Comparison of ENCODE assay signal across 14 cellular contexts in the genomic region with DNA sequence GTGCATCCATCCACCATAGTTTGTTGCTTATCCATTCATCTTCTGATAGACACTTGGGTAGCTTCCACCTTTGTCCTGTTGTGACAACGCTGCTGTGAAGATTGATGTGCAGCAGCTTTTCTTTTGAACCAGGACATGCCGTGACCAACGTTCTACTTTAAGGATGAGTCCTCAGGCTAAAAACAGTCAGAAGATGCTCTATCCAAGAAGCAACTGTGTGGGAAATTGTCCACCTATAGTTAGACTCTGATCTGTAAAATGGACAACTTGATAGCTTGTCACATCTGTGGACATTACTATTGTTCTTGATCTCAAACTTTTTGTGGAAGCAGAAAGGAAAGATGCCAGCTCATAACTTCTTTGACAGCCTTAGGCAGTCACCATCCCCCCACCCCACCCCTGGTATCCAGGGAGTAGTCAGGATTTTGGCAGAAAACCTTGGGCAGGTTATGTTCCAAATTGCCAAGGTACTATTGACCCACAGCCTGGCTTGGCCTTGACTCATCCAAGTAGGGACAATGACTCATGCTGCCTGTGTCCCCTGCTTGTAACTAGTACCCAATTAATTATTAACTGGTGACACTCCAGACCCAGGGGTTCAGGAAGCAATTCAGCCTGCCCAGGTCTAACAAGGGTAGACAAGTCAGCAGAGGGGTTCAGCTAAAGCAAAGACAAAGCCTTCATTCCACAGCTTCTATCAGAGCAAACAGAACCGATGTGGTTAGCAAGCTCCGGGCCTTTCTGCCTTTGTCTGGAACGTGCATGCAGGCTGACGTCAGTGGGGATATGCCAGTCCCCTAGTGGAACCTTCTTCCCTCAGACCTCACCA.
DNase-seq lines count a peak whose midpoint lies in the region; ATAC-seq, FAIRE-seq and TF ChIP-seq lines count a peak whose summit lies in the region.
"Had no signal": no experiment of that assay in that cellular context is flagged by ENCODE, and none has a peak within 500 bp of the region (broad histone marks: within the 10 kb centered on the region; RNA-seq: fewer than 3 reads in every experiment).

No MANE protein-coding gene starts in this region.

- H3K36me3 ChIP-seq in stomach smooth muscle (ENCODE audit: control insufficient read depth in 2 of 2, insufficient read depth in 2 of 2, low read length in 2 of 2) (peaks cover 4 to 7% of the 10 kb centered on the region in 2 donors), brain microvascular endothelial cell (replicated peaks) (no peaks in the 10 kb centered on the region)

- H3K4me1 ChIP-seq in stomach smooth muscle (ENCODE audit: control insufficient read depth, insufficient read depth, low read length) = peaks cover 21% of the 10 kb centered on the region

- H3K4me3 ChIP-seq in stomach smooth muscle (ENCODE audit: low read length in 2 of 2) (no peak overlapping the region), brain microvascular endothelial cell (ENCODE audit: low read depth, low read length) (no peak overlapping the region)

- in situ Hi-C loops in brain microvascular endothelial cell (cut with HindIII; ENCODE audit: low pct_ligation_motif_present, low sequenced_read_pairs) = no loop called here

- peak; percentile 95 for FAIRE-seq in RCC 7860 (lab: Jason Lieb, UNC)

- H3K9me3 Mint-ChIP-seq in activated CD4-positive, alpha-beta memory T cell treated with anti-CD3 and anti-CD28 coated beads, Interleukin-2, amount 10 ng/mL, durations not matched to agents 7 days and 5 days = no peaks in the 10 kb centered on the region
- H3K9me3 Mint-ChIP-seq: nephron progenitor cell; T-helper 2 cell treated with Interferon-gamma antibody and Interleukin-4, amounts not matched to agents 5 μg/mL and 100 μg/mL, for 36 hours had no signal

- H3K27ac ChIP-seq in stomach smooth muscle (ENCODE audit: low read length) (peak overlapping the region; percentile 3), brain microvascular endothelial cell (no peak overlapping the region)

- H3K27ac Mint-ChIP-seq in activated CD4-positive, alpha-beta memory T cell treated with anti-CD3 and anti-CD28 coated beads, Interleukin-2, amount 10 ng/mL, durations not matched to agents 7 days and 5 days = no peak overlapping the region
- H3K27ac Mint-ChIP-seq: nephron progenitor cell had no signal

- peaks cover 63% of the 10 kb centered on the region for H3K4me1 Mint-ChIP-seq in activated CD4-positive, alpha-beta memory T cell treated with anti-CD3 and anti-CD28 coated beads, Interleukin-2, amount 10 ng/mL, durations not matched to agents 7 days and 5 days

- H3K27me3 ChIP-seq in stomach smooth muscle (ENCODE audit: control insufficient read depth in 1 of 2, insufficient read depth in 2 of 2, low read length in 2 of 2) = no peaks in the 10 kb centered on the region
- no peaks in the 10 kb centered on the region for H3K27me3 ChIP-seq in brain microvascular endothelial cell (replicated peaks)

- no peak overlapping the region for H3K9ac ChIP-seq in stomach smooth muscle (ENCODE audit: low read length in 2 of 2)

- ATAC-seq in GM18909 (IDR thresholded peaks at IDR 0.05; ENCODE audit: poor library complexity, unreplicated experiment) = peak; percentile 35

- CTCF ChIA-PET in activated CD4-positive, alpha-beta memory T cell treated with anti-CD3 and anti-CD28 coated beads, Interleukin-2, amount 10 ng/mL, durations not matched to agents 7 days and 5 days (lab: Charles Lee) = interaction anchor here (0.8 to 6.9 kb wide), 11 partner anchors 8 to 373 kb away, joined by 3 to 82 read pairs (median 3); no protein-coding TSS in a partner anchor

- no peak for TF ChIP-seq CTCF in brain microvascular endothelial cell (IDR thresholded peaks at IDR 0.05; ENCODE audit: low read depth, low read length, missing control alignments)

- no peaks in the 10 kb centered on the region for H3K9me3 ChIP-seq in stomach smooth muscle (ENCODE audit: control insufficient read depth in 2 of 2, low read length in 2 of 2)

- no peaks in the 10 kb centered on the region for H3K27me3 Mint-ChIP-seq in activated CD4-positive, alpha-beta memory T cell treated with anti-CD3 and anti-CD28 coated beads, Interleukin-2, amount 10 ng/mL, durations not matched to agents 7 days and 5 days

- no peak overlapping the region for H3K4me3 Mint-ChIP-seq in activated CD4-positive, alpha-beta memory T cell treated with anti-CD3 and anti-CD28 coated beads, Interleukin-2, amount 10 ng/mL, durations not matched to agents 7 days and 5 days
- H3K4me3 Mint-ChIP-seq: nephron progenitor cell had no signal

- DNase-seq in RCC 7860 (ENCODE audit: low spot score) (peak; percentile 99), kidney glomerular epithelial cell (lab: John Stamatoyannopoulos, UW) (peak; percentile 48), NCI-H128 (lab: John Stamatoyannopoulos, UW; ENCODE audit: unreplicated experiment) (no peak), brain microvascular endothelial cell (no peak), NCI-H2227 treated with DMSO at 0.1 percent for 48 hours (lab: John Stamatoyannopoulos, UW) (no peak)
- DNase-seq in activated CD4-positive, alpha-beta memory T cell treated with anti-CD3 and anti-CD28 coated beads, Interleukin-2, amount 10 ng/mL, durations not matched to agents 7 days and 5 days = no peak
- DNase-seq: activated T-cell treated with anti-CD3 and anti-CD28 coated beads, Interleukin-2, amount 50 U/mL, for 48 hours; DMS153; NCI-H510A treated with DMSO at 0.1 percent for 48 hours; nephron progenitor cell; stimulated activated CD4-positive, alpha-beta T cell treated with anti-CD3 and anti-CD28 coated beads, Interleukin-4, amount 100 ng/mL, for 1 hour had no signal

- POLR2A ChIA-PET in activated CD4-positive, alpha-beta memory T cell treated with anti-CD3 and anti-CD28 coated beads, Interleukin-2, amount 10 ng/mL, durations not matched to agents 7 days and 5 days (lab: Charles Lee) = no interaction called here

- peaks cover 5% of the 10 kb centered on the region for H3K36me3 Mint-ChIP-seq in activated CD4-positive, alpha-beta memory T cell treated with anti-CD3 and anti-CD28 coated beads, Interleukin-2, amount 10 ng/mL, durations not matched to agents 7 days and 5 days (ENCODE audit: low read depth)

Comparison
In these comparisons a context has a peak if more than half of its experiments do, and no peak if none do; other contexts are left out.
1. DNase-seq: peak in RCC 7860 (single experiment) and kidney glomerular epithelial cell (single experiment); none in activated CD4-positive, alpha-beta memory T cell treated with anti-CD3 and anti-CD28 coated beads, Interleukin-2, amount 10 ng/mL, durations not matched to agents 7 days and 5 days (single experiment), NCI-H128 (single experiment), brain microvascular endothelial cell (single experiment) and NCI-H2227 treated with DMSO at 0.1 percent for 48 hours (single experiment).